In genomic region chr12:6069452-6070093, GRCh38 we compare ENCODE assay signal across 8 cellular contexts. TPM values are rescaled to one million over a fixed set of nuclear protein-coding genes. Genes with fewer than 3 reads are reported as not detected.
DNase-seq lines count a peak whose midpoint lies in the region; ATAC-seq and TF ChIP-seq lines count a peak whose summit lies in the region.

No MANE protein-coding gene starts in this region.

- no peaks in the 10 kb centered on the region for H3K27me3 ChIP-seq in esophagus (ENCODE audit: control insufficient read depth in 1 of 2, insufficient read depth in 2 of 2, low read length in 2 of 2)
- H3K27me3 ChIP-seq in smooth muscle cell (ENCODE audit: low read depth), result no peaks in the 10 kb centered on the region
- H3K27me3 ChIP-seq in Peyer's patch, result no peaks in the 10 kb centered on the region

- peak overlapping the region; percentile 32 for H3K4me2 ChIP-seq in smooth muscle cell

- H3K27ac ChIP-seq in esophagus (ENCODE audit: low read depth in 2 of 2, low read length in 1 of 2) (peak overlapping the region; percentile 79 to 85), smooth muscle cell (ENCODE audit: low read depth) (peak overlapping the region; percentile 61), Peyer's patch (no peak overlapping the region)

- 23 to 45% methylated on average over 7 of the region's 7 CpGs for WGBS in esophagus, 2 donors
- 11% methylated on average over 7 of the region's 7 CpGs for WGBS in smooth muscle cell (ENCODE audit: low lambda C conversion rate)

- no peaks in the 10 kb centered on the region for H4K20me1 ChIP-seq in smooth muscle cell (ENCODE audit: low read depth)

- peak; percentile 82 for DNase-seq in ELR (ENCODE audit: low read depth)
- DNase-seq in SW480 (ENCODE audit: low spot score), result peak; percentile 83
- DNase-seq in smooth muscle cell (lab: John Stamatoyannopoulos, UW; ENCODE audit: unreplicated experiment), result peak; percentile 13
- DNase-seq in middle frontal gyrus (ENCODE audit: extremely low spot score, low spot score), result no peak
- no peak for DNase-seq in Peyer's patch
- no peak for DNase-seq in NCI-H2227 (lab: John Stamatoyannopoulos, UW; ENCODE audit: unreplicated experiment)

- no peak overlapping the region for H2AFZ ChIP-seq in smooth muscle cell (ENCODE audit: low read depth)

- TF ChIP-seq CTCF in smooth muscle cell (IDR thresholded peaks at IDR 0.05; ENCODE audit: borderline replicate concordance, insufficient read depth, poor library complexity, severe bottlenecking), result no peak
- TF ChIP-seq CTCF in Peyer's patch (IDR thresholded peaks at IDR 0.05), result no peak

- no peaks in the 10 kb centered on the region for H3F3A ChIP-seq in smooth muscle cell (ENCODE audit: low read depth)

- H3K9me3 ChIP-seq in esophagus (ENCODE audit: control insufficient read depth in 2 of 2, insufficient read depth in 1 of 2, low read depth in 1 of 2, low read length in 1 of 2) (no peaks in the 10 kb centered on the region), smooth muscle cell (replicated peaks; ENCODE audit: low read depth) (no peaks in the 10 kb centered on the region), Peyer's patch (no peaks in the 10 kb centered on the region)

- no peaks in the 10 kb centered on the region for H3K79me2 ChIP-seq in smooth muscle cell (ENCODE audit: low read depth)

- no peak for TF ChIP-seq POLR2A in Peyer's patch (IDR thresholded peaks at IDR 0.05)

- H3K9ac ChIP-seq in smooth muscle cell (ENCODE audit: low read depth), result no peak overlapping the region

- H3K4me1 ChIP-seq in esophagus (ENCODE audit: control insufficient read depth in 2 of 2, insufficient read depth in 2 of 2, low read length in 1 of 2), result peaks cover 10 to 29% of the 10 kb centered on the region in 2 donors
- peaks cover 2% of the 10 kb centered on the region for H3K4me1 ChIP-seq in smooth muscle cell (ENCODE audit: low read depth)
- peaks cover 0 to 18% (median 0%) of the 10 kb centered on the region in 4 donors for H3K4me1 ChIP-seq in Peyer's patch

- no peak for ATAC-seq in GM18498 (IDR thresholded peaks at IDR 0.05; ENCODE audit: unreplicated experiment)

- no peaks in the 10 kb centered on the region for H3K36me3 ChIP-seq in esophagus (ENCODE audit: control insufficient read depth in 2 of 2, insufficient read depth in 2 of 2, low read length in 1 of 2)
- H3K36me3 ChIP-seq in smooth muscle cell (ENCODE audit: low read depth), result no peaks in the 10 kb centered on the region
- H3K36me3 ChIP-seq in Peyer's patch, result no peaks in the 10 kb centered on the region

- H3K4me3 ChIP-seq in esophagus (ENCODE audit: low read depth in 1 of 2, low read length in 2 of 2), result no peak overlapping the region
- H3K4me3 ChIP-seq in smooth muscle cell, result no peak overlapping the region
- H3K4me3 ChIP-seq in Peyer's patch, result no peak overlapping the region

RNA-seq across cellular contexts. Expression of gene VWF, which starts 54.9 kb away (rescaled TPM):
- polyA plus RNA-seq in esophagus, result 10 to 100 TPM; 14.8 to 38.4 TPM
- 0.09 TPM in 1 of 2 replicates, not detected in the other for total RNA-seq in smooth muscle cell
- 0.19 and 0.79 TPM in 2 replicates for polyA plus RNA-seq in smooth muscle cell
- 10 to 100 TPM; 21.5 to 98.2 (median 62.7) TPM for total RNA-seq in Peyer's patch

Comparison
In these comparisons a context has a peak if more than half of its experiments do, and no peak if none do; other contexts are left out.
1. DNase-seq: peak in ELR (single experiment), SW480 (single experiment) and smooth muscle cell (single experiment); none in middle frontal gyrus (single experiment), Peyer's patch (0 of 3) and NCI-H2227 (single experiment).
2. H3K27ac ChIP-seq: peak in esophagus (2 of 2) and smooth muscle cell (single experiment); none in Peyer's patch (0 of 4).
3. RNA of gene VWF, which starts 54.9 kb away (total RNA-seq): 21.5 to 98.2 TPM in Peyer's patch; 0.09 TPM in smooth muscle cell; every median in the first group is over 10 times any median in the second.